Comparison of ENCODE assay signal across 16 cellular contexts in genomic region chr1:37655274-37655673, GRCh38. TPM values are rescaled to one million over a fixed set of nuclear protein-coding genes. Genes with fewer than 3 reads are reported as not detected.
"Had no signal": no experiment of that assay in that cellular context is flagged by ENCODE, and none has a peak within 500 bp of the region (broad histone marks: within the 10 kb centered on the region; RNA-seq: fewer than 3 reads in every experiment).

No MANE protein-coding gene starts in this region.

- DNase-seq: activated B cell treated with CpG ODN at 0.5 μM for 24 hours; activated CD4-positive, alpha-beta T cell treated with anti-CD3 and anti-CD28 coated beads, Interleukin-2, amount 10 ng/mL, durations not matched to agents 7 days and 5 days; activated CD8-positive, alpha-beta memory T cell treated with anti-CD3 and anti-CD28 coated beads for 24 hours; activated naive CD4-positive, alpha-beta T cell treated with anti-CD3 and anti-CD28 coated beads, Interleukin-2, amount 10 ng/mL, durations not matched to agents 7 days and 5 days; cortex of kidney; effector memory CD4-positive, alpha-beta T cell; glutamatergic neuron; midbrain; naive B cell; small intestine; thyroid gland had no signal

- H3K4me3 ChIP-seq: lung, right atrium auricular region, thyroid gland had no signal

- H3K27ac ChIP-seq: neutrophil, right atrium auricular region, thyroid gland had no signal

- H3K9me3 ChIP-seq: neutrophil, right atrium auricular region, thyroid gland had no signal

- H3K36me3 ChIP-seq: neutrophil, right atrium auricular region, thyroid gland had no signal

- H3K36me3 Mint-ChIP-seq: activated naive CD4-positive, alpha-beta T cell treated with anti-CD3 and anti-CD28 coated beads, Interleukin-2, amount 10 ng/mL, durations not matched to agents 7 days and 5 days; naive B cell had no signal

- H3K9me3 Mint-ChIP-seq: activated B cell treated with CpG ODN at 0.5 μM for 24 hours; activated CD4-positive, alpha-beta T cell treated with anti-CD3 and anti-CD28 coated beads, Interleukin-2, amount 10 ng/mL, durations not matched to agents 7 days and 5 days; activated naive CD4-positive, alpha-beta T cell treated with anti-CD3 and anti-CD28 coated beads, Interleukin-2, amount 10 ng/mL, durations not matched to agents 7 days and 5 days; central memory CD8-positive, alpha-beta T cell had no signal

- H3K4me3 Mint-ChIP-seq: activated B cell treated with CpG ODN at 0.5 μM for 24 hours; activated CD4-positive, alpha-beta T cell treated with anti-CD3 and anti-CD28 coated beads, Interleukin-2, amount 10 ng/mL, durations not matched to agents 7 days and 5 days; activated naive CD4-positive, alpha-beta T cell treated with anti-CD3 and anti-CD28 coated beads, Interleukin-2, amount 10 ng/mL, durations not matched to agents 7 days and 5 days; central memory CD8-positive, alpha-beta T cell; naive B cell had no signal

- H3K27me3 ChIP-seq: right atrium auricular region, thyroid gland had no signal

- H3K27ac Mint-ChIP-seq: activated B cell treated with CpG ODN at 0.5 μM for 24 hours; activated CD4-positive, alpha-beta T cell treated with anti-CD3 and anti-CD28 coated beads, Interleukin-2, amount 10 ng/mL, durations not matched to agents 7 days and 5 days; activated naive CD4-positive, alpha-beta T cell treated with anti-CD3 and anti-CD28 coated beads, Interleukin-2, amount 10 ng/mL, durations not matched to agents 7 days and 5 days had no signal

- H3K4me1 Mint-ChIP-seq: activated B cell treated with CpG ODN at 0.5 μM for 24 hours; activated CD4-positive, alpha-beta T cell treated with anti-CD3 and anti-CD28 coated beads, Interleukin-2, amount 10 ng/mL, durations not matched to agents 7 days and 5 days; activated naive CD4-positive, alpha-beta T cell treated with anti-CD3 and anti-CD28 coated beads, Interleukin-2, amount 10 ng/mL, durations not matched to agents 7 days and 5 days; central memory CD8-positive, alpha-beta T cell; naive B cell had no signal

- H3K4me1 ChIP-seq: right atrium auricular region, thyroid gland had no signal

RNA-seq across cellular contexts. Expression of gene RSPO1, which starts 20.6 kb away (rescaled TPM):
- total RNA-seq: activated B cell treated with CpG ODN at 0.5 μM for 24 hours; activated CD4-positive, alpha-beta T cell treated with anti-CD3 and anti-CD28 coated beads, Interleukin-2, amount 10 ng/mL, durations not matched to agents 7 days and 5 days; epithelial cell of proximal tubule had no signal
